8 cellular contexts compared by ENCODE assay signal in the genomic region with DNA sequence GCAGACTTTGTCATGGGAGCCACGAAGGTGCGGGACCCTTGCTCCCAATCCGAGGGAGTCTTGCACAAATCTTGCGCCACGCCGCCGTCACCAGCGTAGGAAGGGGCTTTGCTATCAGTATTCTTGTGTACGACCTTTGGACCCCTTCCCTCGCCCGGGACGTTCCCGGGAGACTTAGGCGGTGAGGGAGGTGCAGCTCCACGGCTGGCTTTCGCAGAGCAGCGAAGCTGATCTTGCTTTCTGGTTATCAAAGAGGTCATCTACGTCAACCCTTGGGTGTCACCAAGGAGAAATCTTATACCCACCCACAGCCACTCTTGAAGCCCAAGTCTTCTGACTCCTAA. TPM values are rescaled to one million over a fixed set of nuclear protein-coding genes. Genes with fewer than 3 reads are reported as not detected.
DNase-seq lines count a peak whose midpoint lies in the region; ATAC-seq, FAIRE-seq and TF ChIP-seq lines count a peak whose summit lies in the region.

No MANE protein-coding gene starts in this region.

- POLR2A ChIA-PET in CD8-positive, alpha-beta memory T cell (lab: Charles Lee) = interaction anchor here (0.6 to 4.6 kb wide), 4 partner anchors 12 to 204 kb away, joined by 3 to 44 read pairs (median 6); partner anchors contain the start of gene DNAJB1

- H3K36me3 Mint-ChIP-seq in CD8-positive, alpha-beta memory T cell = peaks cover 0 to 24% (median 6%) of the 10 kb centered on the region in 3 donors

- H3K36me3 ChIP-seq in CD8-positive, alpha-beta memory T cell (ENCODE audit: insufficient read depth, low read length) = no peaks in the 10 kb centered on the region
- H3K36me3 ChIP-seq in KOPT-K1 (ENCODE audit: insufficient read depth, low read length) = peaks cover 21% of the 10 kb centered on the region
- no peaks in the 10 kb centered on the region for H3K36me3 ChIP-seq in breast epithelium
- no peaks in the 10 kb centered on the region for H3K36me3 ChIP-seq in right lobe of liver
- no peaks in the 10 kb centered on the region for H3K36me3 ChIP-seq in transverse colon

- no peaks in the 10 kb centered on the region for H3K27me3 Mint-ChIP-seq in CD8-positive, alpha-beta memory T cell

- intact Hi-C loops in breast epithelium (cut with DNase I; ENCODE audit: low total_unique reads) (no loop called here), right lobe of liver (cut with DNase I) (no loop called here), transverse colon (cut with DNase I; ENCODE audit: low total_unique reads) (no loop called here)

- ATAC-seq in right lobe of liver (peak; percentile 0 to 12 (median 1)), HG02973 (IDR thresholded peaks at IDR 0.05; ENCODE audit: unreplicated experiment) (no peak)

- WGBS in right lobe of liver (ENCODE audit: insufficient coverage, low coverage, low lambda C conversion rate, missing lambda C conversion rate) = 0% methylated on average over 9 of the region's 18 CpGs
- 0 to 1% methylated on average over 2 to 18 of the region's 18 CpGs for WGBS in transverse colon (ENCODE audit: low coverage in 1 of 2), 2 donors

- H3K9me3 Mint-ChIP-seq in CD8-positive, alpha-beta memory T cell = no peaks in the 10 kb centered on the region

- H3K27me3 ChIP-seq in CD8-positive, alpha-beta memory T cell (ENCODE audit: insufficient read depth, low read length, poor library complexity, severe bottlenecking) = no peaks in the 10 kb centered on the region
- H3K27me3 ChIP-seq in breast epithelium = no peaks in the 10 kb centered on the region
- H3K27me3 ChIP-seq in right lobe of liver = no peaks in the 10 kb centered on the region
- H3K27me3 ChIP-seq in transverse colon = no peaks in the 10 kb centered on the region

- H3K4me3 Mint-ChIP-seq in CD8-positive, alpha-beta memory T cell = peak overlapping the region; percentile 85 to 99 (median 94)

- DNase-seq in CD8-positive, alpha-beta memory T cell = peak in 2 of 5 donors; percentile 49 to 72
- DNase-seq in breast epithelium (ENCODE audit: low spot score in 2 of 2) (peak in 1 of 2 donors; percentile 44), right lobe of liver (no peak), transverse colon (peak; percentile 72), NCI-H226 (no peak), RCC 7860 (ENCODE audit: low spot score) (no peak)

- H3K4me1 Mint-ChIP-seq in CD8-positive, alpha-beta memory T cell = peaks cover 34 to 78% (median 47%) of the 10 kb centered on the region in 3 donors

- TF ChIP-seq POLR2A in breast epithelium (IDR thresholded peaks at IDR 0.05) (no peak), right lobe of liver (IDR thresholded peaks at IDR 0.05) (no peak), transverse colon (IDR thresholded peaks at IDR 0.05) (no peak)

- peak overlapping the region; percentile 97 for H3K4me3 ChIP-seq in CD8-positive, alpha-beta memory T cell (ENCODE audit: low read length)
- H3K4me3 ChIP-seq in breast epithelium (peak overlapping the region; percentile 77 to 90 (median 80)), right lobe of liver (peak overlapping the region; percentile 79 to 90 (median 87)), transverse colon (peak overlapping the region; percentile 53 to 89 (median 76))

- peak overlapping the region; percentile 91 for H3K27ac ChIP-seq in CD8-positive, alpha-beta memory T cell (ENCODE audit: low read depth, low read length)
- H3K27ac ChIP-seq in KOPT-K1 (ENCODE audit: low read depth, low read length, poor library complexity, severe bottlenecking) (peak overlapping the region; percentile 81), breast epithelium (peak overlapping the region; percentile 90 to 92), right lobe of liver (peak overlapping the region; percentile 74 to 91 (median 77)), transverse colon (peak overlapping the region; percentile 93 to 98 (median 96))

- H3K4me1 ChIP-seq in CD8-positive, alpha-beta memory T cell (ENCODE audit: insufficient read depth, low read length) = peaks cover 43% of the 10 kb centered on the region
- H3K4me1 ChIP-seq in breast epithelium (peaks cover 0 to 9% of the 10 kb centered on the region in 2 donors), right lobe of liver (peaks cover 0 to 11% (median 0%) of the 10 kb centered on the region in 4 donors), transverse colon (peaks cover 6 to 24% (median 14%) of the 10 kb centered on the region in 4 donors)

- peak overlapping the region; percentile 94 to 100 (median 98) for H3K27ac Mint-ChIP-seq in CD8-positive, alpha-beta memory T cell

- in situ Hi-C loops in transverse colon (cut with MboI; ENCODE audit: low pct_ligation_motif_present in 1 of 4, low pct_unique_long_range_greater_than_20kb in 1 of 4, low sequenced_read_pairs in 3 of 4) = no loop called here

- no peak for TF ChIP-seq EP300 in transverse colon (IDR thresholded peaks at IDR 0.05; ENCODE audit: low read depth)

- CTCF ChIA-PET in CD8-positive, alpha-beta memory T cell (lab: Charles Lee) = interaction anchor here (0.6 to 1.3 kb wide), 2 partner anchors 9 to 26 kb away, joined by 3 to 4 read pairs; no protein-coding TSS in a partner anchor

- H3K9me3 ChIP-seq in CD8-positive, alpha-beta memory T cell (ENCODE audit: low read length) = no peaks in the 10 kb centered on the region
- H3K9me3 ChIP-seq in KOPT-K1 (ENCODE audit: insufficient read depth, low read length, poor library complexity, severe bottlenecking) (no peaks in the 10 kb centered on the region), breast epithelium (no peaks in the 10 kb centered on the region), right lobe of liver (no peaks in the 10 kb centered on the region), transverse colon (no peaks in the 10 kb centered on the region)

- no peak for TF ChIP-seq CTCF in breast epithelium (IDR thresholded peaks at IDR 0.05)
- TF ChIP-seq CTCF in right lobe of liver (IDR thresholded peaks at IDR 0.05) = no peak
- TF ChIP-seq CTCF in transverse colon (IDR thresholded peaks at IDR 0.05) = no peak

- no peak for FAIRE-seq in RCC 7860 (lab: Jason Lieb, UNC)

RNA-seq across cellular contexts. Expression of gene TECR, which starts 0.6 kb away (rescaled TPM):
- 100 to 1,000 TPM; 114 to 123 TPM for total RNA-seq in CD8-positive, alpha-beta memory T cell
- polyA plus RNA-seq in CD8-positive, alpha-beta memory T cell = 268 TPM
- total RNA-seq in breast epithelium (10 to 100 TPM; 36.1 to 66.9 (median 43.4) TPM), right lobe of liver (10 to 100 TPM; 37.9 to 99.0 (median 77.0) TPM), transverse colon (100 to 1,000 TPM in 1 of 4 donors, 10 to 100 TPM in 3; 36.6 to 145 (median 69.3) TPM)

RNA-seq across cellular contexts. Expression of gene DNAJB1, which starts 11.8 kb away (rescaled TPM):
- 100 to 1,000 TPM in 1 of 2 experiments, 10 to 100 TPM in 1; 98.6 to 103 TPM for total RNA-seq in CD8-positive, alpha-beta memory T cell
- 385 TPM for polyA plus RNA-seq in CD8-positive, alpha-beta memory T cell
- total RNA-seq in breast epithelium = 100 to 1,000 TPM in 2 of 3 donors, 10 to 100 TPM in 1; 59.0 to 166 (median 102) TPM
- total RNA-seq in right lobe of liver = 10 to 100 TPM; 35.7 to 76.8 (median 52.1) TPM
- total RNA-seq in transverse colon = 100 to 1,000 TPM in 2 of 4 donors, 10 to 100 TPM in 2; 20.3 to 111 (median 93.8) TPM

RNA-seq across cellular contexts. Expression of gene GIPC1, which starts 34.0 kb away (rescaled TPM):
- total RNA-seq in CD8-positive, alpha-beta memory T cell = 10 to 100 TPM; 32.7 to 36.7 TPM
- polyA plus RNA-seq in CD8-positive, alpha-beta memory T cell = 43.4 TPM
- total RNA-seq in breast epithelium = 10 to 100 TPM; 48.8 to 79.0 (median 72.0) TPM
- 10 to 100 TPM; 25.2 to 63.5 (median 29.8) TPM for total RNA-seq in right lobe of liver
- 100 to 1,000 TPM; 295 to 569 (median 362) TPM for total RNA-seq in transverse colon

RNA-seq across cellular contexts. Expression of gene NDUFB7, which starts 41.9 kb away (rescaled TPM):
- 100 to 1,000 TPM; 123 to 126 TPM for total RNA-seq in CD8-positive, alpha-beta memory T cell
- polyA plus RNA-seq in CD8-positive, alpha-beta memory T cell = 235 TPM
- 100 to 1,000 TPM; 283 to 388 (median 299) TPM for total RNA-seq in breast epithelium
- 100 to 1,000 TPM in 4 of 6 experiments, 10 to 100 TPM in 2; 81.7 to 275 (median 112) TPM for total RNA-seq in right lobe of liver
- total RNA-seq in transverse colon = 100 to 1,000 TPM; 380 to 710 (median 454) TPM

RNA-seq across cellular contexts. Expression of gene CLEC17A, which starts 52.9 kb away (rescaled TPM):
- 1 to 10 TPM in 1 of 2 experiments, under 1 TPM in 1; 0.72 to 1.5 TPM for total RNA-seq in CD8-positive, alpha-beta memory T cell
- not detected for polyA plus RNA-seq in CD8-positive, alpha-beta memory T cell
- not detected for total RNA-seq in breast epithelium
- not detected for total RNA-seq in right lobe of liver
- 1 to 10 TPM in 1 of 4 donors, under 1 TPM in 1, not detected in 2; 0.41 to 4.9 TPM for total RNA-seq in transverse colon
